Comparison of ENCODE assay signal across 8 cellular contexts in the genomic region with DNA sequence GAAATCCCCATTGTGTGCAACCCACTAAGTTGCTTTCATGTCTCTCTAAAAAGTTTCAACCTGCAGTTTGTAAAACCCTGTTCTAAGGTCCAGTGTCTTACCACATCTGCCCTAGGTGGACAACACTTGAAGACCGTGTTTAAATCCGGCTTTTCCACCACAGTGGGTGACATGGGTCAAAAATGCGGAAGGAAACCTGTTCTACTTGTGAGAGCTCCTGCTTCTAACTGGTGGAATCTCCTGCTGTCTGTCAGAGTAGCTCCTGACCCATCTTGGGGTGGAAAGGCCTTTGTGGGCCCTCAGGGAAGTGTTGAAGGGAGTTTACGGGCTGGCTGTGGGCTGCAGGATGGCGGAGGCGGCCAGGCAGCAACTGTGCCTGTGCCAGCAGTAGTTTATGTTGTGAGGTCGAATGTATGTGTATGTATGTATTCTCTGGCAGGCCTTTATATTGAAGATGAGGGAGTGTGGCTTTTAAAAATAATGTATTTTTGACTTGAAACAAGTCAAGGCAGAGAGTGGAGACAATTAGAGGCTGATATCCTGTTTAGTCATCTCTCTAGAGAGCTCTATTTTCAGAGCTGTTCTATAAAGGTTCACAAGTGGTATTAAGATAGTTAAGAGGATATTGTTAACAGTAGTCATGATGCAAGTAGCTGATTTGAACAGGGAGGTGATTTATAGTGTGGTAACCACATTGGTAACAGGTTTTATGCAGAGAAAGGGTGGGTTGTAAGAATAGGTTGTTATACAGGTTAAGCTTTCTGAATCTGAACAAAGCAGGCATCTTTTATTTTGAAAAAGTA.
DNase-seq lines count a peak whose midpoint lies in the region; ATAC-seq and TF ChIP-seq lines count a peak whose summit lies in the region.

No MANE protein-coding gene starts in this region.

- H3K9me3 ChIP-seq in left lung: no peaks in the 10 kb centered on the region
- no peaks in the 10 kb centered on the region for H3K9me3 ChIP-seq in endodermal cell (ENCODE audit: control insufficient read depth, low read length)

- H3K36me3 ChIP-seq in left lung (no peaks in the 10 kb centered on the region), endodermal cell (ENCODE audit: control insufficient read depth, insufficient read depth, low read length) (no peaks in the 10 kb centered on the region)

- peaks cover 0 to 55% of the 10 kb centered on the region in 2 donors for H3K4me1 ChIP-seq in left lung
- H3K4me1 ChIP-seq in endodermal cell (ENCODE audit: control insufficient read depth, insufficient read depth, low read length): no peaks in the 10 kb centered on the region

- H3K27me3 ChIP-seq in left lung: no peaks in the 10 kb centered on the region
- H3K27me3 ChIP-seq in endodermal cell (ENCODE audit: control insufficient read depth, insufficient read depth, low read length, poor library complexity, severe bottlenecking): no peaks in the 10 kb centered on the region

- peak; percentile 75 for ATAC-seq in GM21576 (IDR thresholded peaks at IDR 0.05; ENCODE audit: unreplicated experiment)
- ATAC-seq in left lung: peak; percentile 72

- H3K4me3 Mint-ChIP-seq in activated T-cell treated with anti-CD3 and anti-CD28 coated beads, Interleukin-2, amount 50 U/mL, for 24 hours: no peak overlapping the region
- H3K4me3 Mint-ChIP-seq in endodermal cell (no peak overlapping the region), nephron progenitor cell (no peak overlapping the region)

- no peak overlapping the region for H3K9ac ChIP-seq in endodermal cell (ENCODE audit: extremely low read depth, low read length, poor library complexity, severe bottlenecking)

- H3K4me1 Mint-ChIP-seq in activated T-cell treated with anti-CD3 and anti-CD28 coated beads, Interleukin-2, amount 50 U/mL, for 24 hours (ENCODE audit: low read depth): no peaks in the 10 kb centered on the region
- H3K4me1 Mint-ChIP-seq in endodermal cell: no peaks in the 10 kb centered on the region
- peaks cover 14% of the 10 kb centered on the region for H3K4me1 Mint-ChIP-seq in nephron progenitor cell

- 92 to 95% methylated on average over 5 to 7 of the region's 7 CpGs for WGBS in endodermal cell (ENCODE audit: insufficient coverage in 1 of 2, insufficient read length in 1 of 2), 2 experiments

- H3K27ac ChIP-seq in left lung (peak overlapping the region; percentile 39 to 58), endodermal cell (ENCODE audit: low read depth, low read length) (no peak overlapping the region)

- peak; percentile 78 for DNase-seq in GM12865 (ENCODE audit: low read depth)
- peak; percentile 59 to 69 for DNase-seq in Kasumi-1 (lab: John Stamatoyannopoulos, UW)
- DNase-seq in activated T-cell treated with anti-CD3 and anti-CD28 coated beads, Interleukin-2, amount 50 U/mL, for 24 hours: peak; percentile 71
- no peak for DNase-seq in left lung
- DNase-seq in GOT3 (lab: John Stamatoyannopoulos, UW): no peak
- DNase-seq in endodermal cell: no peak
- no peak for DNase-seq in nephron progenitor cell

- H3K27ac Mint-ChIP-seq in activated T-cell treated with anti-CD3 and anti-CD28 coated beads, Interleukin-2, amount 50 U/mL, for 24 hours: no peak overlapping the region
- H3K27ac Mint-ChIP-seq in endodermal cell (no peak overlapping the region), nephron progenitor cell (no peak overlapping the region)

- peaks cover 27% of the 10 kb centered on the region for H3K36me3 Mint-ChIP-seq in activated T-cell treated with anti-CD3 and anti-CD28 coated beads, Interleukin-2, amount 50 U/mL, for 24 hours (ENCODE audit: low read depth)
- H3K36me3 Mint-ChIP-seq in endodermal cell (ENCODE audit: low read depth) (no peaks in the 10 kb centered on the region), nephron progenitor cell (ENCODE audit: low read depth) (no peaks in the 10 kb centered on the region)

- H3K9me3 Mint-ChIP-seq in activated T-cell treated with anti-CD3 and anti-CD28 coated beads, Interleukin-2, amount 50 U/mL, for 24 hours: no peaks in the 10 kb centered on the region
- H3K9me3 Mint-ChIP-seq in endodermal cell (no peaks in the 10 kb centered on the region), nephron progenitor cell (no peaks in the 10 kb centered on the region)

- no peak for TF ChIP-seq CTCF in GM12865 (IDR thresholded peaks at IDR 0.05; ENCODE audit: insufficient read depth, low read depth, low read length, missing control alignments)
- TF ChIP-seq CTCF in left lung (IDR thresholded peaks at IDR 0.05): no peak
- TF ChIP-seq CTCF in endodermal cell (conservative IDR thresholded peaks at IDR 0.05): no peak
- no peak for TF ChIP-seq CTCF in nephron progenitor cell (IDR thresholded peaks at IDR 0.05)

- no peak overlapping the region; the same call in 1 of the 2 replicates for H3K4me3 ChIP-seq in GM12865 (ENCODE audit: low read depth, low read length)
- no peak overlapping the region for H3K4me3 ChIP-seq in left lung
- H3K4me3 ChIP-seq in endodermal cell (ENCODE audit: low read length): no peak overlapping the region

- no peaks in the 10 kb centered on the region for H3K27me3 Mint-ChIP-seq in activated T-cell treated with anti-CD3 and anti-CD28 coated beads, Interleukin-2, amount 50 U/mL, for 24 hours
- H3K27me3 Mint-ChIP-seq in endodermal cell (ENCODE audit: insufficient read depth) (no peaks in the 10 kb centered on the region), nephron progenitor cell (ENCODE audit: low read depth, poor library complexity) (no peaks in the 10 kb centered on the region)

- intact Hi-C loops in left lung (cut with DNase I): no loop called here

Comparison
In these comparisons a context has a peak if more than half of its experiments do, and no peak if none do; other contexts are left out.
1. DNase-seq: peak in GM12865 (single experiment), Kasumi-1 (2 of 2) and activated T-cell treated with anti-CD3 and anti-CD28 coated beads, Interleukin-2, amount 50 U/mL, for 24 hours (single experiment); none in left lung (0 of 2), GOT3 (single experiment), endodermal cell (single experiment) and nephron progenitor cell (single experiment).